In the genomic region with DNA sequence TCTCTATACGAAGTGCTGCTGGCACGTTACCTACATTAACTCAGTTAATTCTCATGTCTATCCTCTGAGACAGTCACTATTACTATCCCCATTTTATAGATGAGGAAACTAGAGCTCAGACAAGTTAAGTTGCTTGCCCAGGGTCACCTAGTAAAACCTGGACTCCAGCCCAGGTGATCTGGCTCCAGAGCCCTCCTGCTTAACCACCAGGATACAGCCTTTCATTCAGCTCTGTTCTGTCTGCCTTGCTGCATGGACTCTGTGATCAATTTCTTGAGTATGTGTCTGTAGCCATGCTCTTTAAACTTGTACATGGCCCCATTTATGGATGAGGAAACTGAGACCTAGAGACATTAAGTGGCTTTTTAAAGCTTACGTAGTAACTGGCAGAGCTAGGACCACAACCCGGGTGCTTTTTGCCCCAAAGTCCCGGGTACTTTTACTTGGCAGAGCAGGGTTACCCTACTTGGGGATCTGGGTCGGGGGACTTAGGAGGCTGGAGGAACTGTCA, we compare ENCODE assay signal across 9 cellular contexts. TPM values are rescaled to one million over a fixed set of nuclear protein-coding genes. Genes with fewer than 3 reads are reported as not detected.
DNase-seq lines count a peak whose midpoint lies in the region; ATAC-seq and TF ChIP-seq lines count a peak whose summit lies in the region.
"Had no signal": no experiment of that assay in that cellular context is flagged by ENCODE, and none has a peak within 500 bp of the region (broad histone marks: within the 10 kb centered on the region; RNA-seq: fewer than 3 reads in every experiment).

No MANE protein-coding gene starts in this region.

- no peaks in the 10 kb centered on the region for H3K9me3 ChIP-seq in vagina

- H3K27me3 ChIP-seq in vagina, result no peaks in the 10 kb centered on the region

- peaks cover 41% of the 10 kb centered on the region for H3K4me1 ChIP-seq in vagina

- ATAC-seq in activated T-helper 17 cell treated with anti-CD3 and anti-CD28 coated beads, Interleukin-2, amount 50 U/mL, for 72 hours (replicated peaks), result no peak
- ATAC-seq: natural killer cell had no signal

- no peaks in the 10 kb centered on the region for H3K9me3 Mint-ChIP-seq in activated naive CD4-positive, alpha-beta T cell treated with anti-CD3 and anti-CD28 coated beads, Interleukin-2, amount 50 U/mL, for 24 hours
- H3K9me3 Mint-ChIP-seq in activated T-helper 17 cell treated with anti-CD3 and anti-CD28 coated beads, Interleukin-2, amount 50 U/mL, for 72 hours, result no peaks in the 10 kb centered on the region
- H3K9me3 Mint-ChIP-seq: natural killer cell had no signal

- H3K36me3 Mint-ChIP-seq in activated naive CD4-positive, alpha-beta T cell treated with anti-CD3 and anti-CD28 coated beads, Interleukin-2, amount 50 U/mL, for 24 hours, result no peaks in the 10 kb centered on the region
- peaks cover 90% of the 10 kb centered on the region for H3K36me3 Mint-ChIP-seq in activated T-helper 17 cell treated with anti-CD3 and anti-CD28 coated beads, Interleukin-2, amount 50 U/mL, for 72 hours (ENCODE audit: low read depth)
- H3K36me3 Mint-ChIP-seq: natural killer cell had no signal

- intact Hi-C loops in vagina (cut with DNase I), result loop anchor here (5.0 kb wide), 1 partner anchor 54 kb away; no protein-coding TSS in a partner anchor
- intact Hi-C loops in posterior cingulate gyrus (cut with DNase I), result loop anchor here (10.0 kb wide), 1 partner anchor 258 kb away; no protein-coding TSS in a partner anchor

- no peak overlapping the region for H3K4me3 ChIP-seq in vagina

- no peaks in the 10 kb centered on the region for H3K27me3 Mint-ChIP-seq in activated naive CD4-positive, alpha-beta T cell treated with anti-CD3 and anti-CD28 coated beads, Interleukin-2, amount 50 U/mL, for 24 hours
- no peaks in the 10 kb centered on the region for H3K27me3 Mint-ChIP-seq in activated T-helper 17 cell treated with anti-CD3 and anti-CD28 coated beads, Interleukin-2, amount 50 U/mL, for 72 hours

- H3K4me3 Mint-ChIP-seq in activated naive CD4-positive, alpha-beta T cell treated with anti-CD3 and anti-CD28 coated beads, Interleukin-2, amount 50 U/mL, for 24 hours, result peak overlapping the region; percentile 26
- peak overlapping the region; percentile 94 for H3K4me3 Mint-ChIP-seq in activated T-helper 17 cell treated with anti-CD3 and anti-CD28 coated beads, Interleukin-2, amount 50 U/mL, for 72 hours
- H3K4me3 Mint-ChIP-seq: natural killer cell had no signal

- no peak for DNase-seq in activated naive CD4-positive, alpha-beta T cell treated with anti-CD3 and anti-CD28 coated beads, Interleukin-2, amount 50 U/mL, for 16 hours
- DNase-seq in kidney tubule cell (ENCODE audit: low spot score), result peak; percentile 37
- DNase-seq in vagina (ENCODE audit: extremely low spot score in 2 of 2), result no peak
- no peak for DNase-seq in HuH-7.5 (ENCODE audit: low spot score)
- no peak for DNase-seq in T-helper 9 cell
- DNase-seq in posterior cingulate gyrus, result no peak
- DNase-seq: natural killer cell had no signal

- H3K27ac Mint-ChIP-seq in activated naive CD4-positive, alpha-beta T cell treated with anti-CD3 and anti-CD28 coated beads, Interleukin-2, amount 50 U/mL, for 24 hours, result no peak overlapping the region
- peak overlapping the region; percentile 30 for H3K27ac Mint-ChIP-seq in activated T-helper 17 cell treated with anti-CD3 and anti-CD28 coated beads, Interleukin-2, amount 50 U/mL, for 72 hours
- H3K27ac Mint-ChIP-seq: natural killer cell had no signal

- H3K36me3 ChIP-seq in vagina, result peaks cover 7 to 44% of the 10 kb centered on the region in 2 donors

- TF ChIP-seq CTCF in vagina (IDR thresholded peaks at IDR 0.05), result no peak

- H3K27ac ChIP-seq in vagina, result peak overlapping the region; percentile 99

- H3K4me1 Mint-ChIP-seq in activated naive CD4-positive, alpha-beta T cell treated with anti-CD3 and anti-CD28 coated beads, Interleukin-2, amount 50 U/mL, for 24 hours, result peaks cover 21% of the 10 kb centered on the region
- H3K4me1 Mint-ChIP-seq in activated T-helper 17 cell treated with anti-CD3 and anti-CD28 coated beads, Interleukin-2, amount 50 U/mL, for 72 hours, result peaks cover 11% of the 10 kb centered on the region

- no peak for TF ChIP-seq POLR2A in vagina (IDR thresholded peaks at IDR 0.05)

RNA-seq across cellular contexts. Expression of gene CDKN1A, which starts 4.7 kb away (rescaled TPM):
- total RNA-seq in activated T-helper 17 cell treated with anti-CD3 and anti-CD28 coated beads, Interleukin-2, amount 50 U/mL, for 72 hours, result 100 to 1,000 TPM; 149 to 164 TPM
- 169 TPM for total RNA-seq in vagina

RNA-seq across cellular contexts. Expression of gene RAB44, which starts 14.4 kb away (rescaled TPM):
- under 1 TPM; 0.11 to 0.32 TPM for total RNA-seq in activated T-helper 17 cell treated with anti-CD3 and anti-CD28 coated beads, Interleukin-2, amount 50 U/mL, for 72 hours
- 0.49 TPM for total RNA-seq in vagina
